15 cellular contexts compared by ENCODE assay signal in the genomic region with DNA sequence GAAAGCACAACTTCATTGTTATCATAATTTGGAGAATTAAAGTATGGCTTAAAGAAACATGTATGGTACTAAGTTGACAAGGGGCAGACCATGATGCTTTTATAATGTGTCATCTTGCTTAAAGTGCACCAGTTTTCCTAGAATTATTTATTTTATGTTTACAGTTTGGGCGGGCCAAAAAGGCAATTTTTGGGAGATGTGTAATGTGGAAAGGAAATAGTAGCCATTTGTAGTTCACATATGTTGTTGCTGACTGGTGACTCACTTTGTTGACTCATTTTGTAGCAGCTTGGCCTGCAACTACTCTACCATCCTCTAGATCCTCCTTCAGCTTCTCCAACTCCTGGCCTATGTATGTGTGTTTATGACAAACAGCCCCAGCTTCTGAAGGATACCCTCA. TPM values are rescaled to one million over a fixed set of nuclear protein-coding genes. Genes with fewer than 3 reads are reported as not detected.
DNase-seq lines count a peak whose midpoint lies in the region; ATAC-seq and TF ChIP-seq lines count a peak whose summit lies in the region.
"Had no signal": no experiment of that assay in that cellular context is flagged by ENCODE, and none has a peak within 500 bp of the region (broad histone marks: within the 10 kb centered on the region; RNA-seq: fewer than 3 reads in every experiment).

No MANE protein-coding gene starts in this region.

- DNase-seq in GM03348 (ENCODE audit: low spot score) (peak; percentile 79), NCI-H226 (peak; percentile 44), endothelial cell (ENCODE audit: low spot score) (no peak), mucosa of descending colon (no peak), upper lobe of left lung (no peak), ureter (ENCODE audit: low spot score) (no peak), A673 (ENCODE audit: low spot score) (no peak)
- DNase-seq: DMS153, NCI-H510A, SJCRH30 had no signal

- H3K27me3 ChIP-seq in upper lobe of left lung (no peaks in the 10 kb centered on the region), A673 (replicated peaks; ENCODE audit: insufficient read depth, low read depth, low read length, poor library complexity) (no peaks in the 10 kb centered on the region)
- H3K27me3 ChIP-seq: hepatocyte, SJCRH30 had no signal

- H3K4me3 Mint-ChIP-seq in endothelial cell (ENCODE audit: unreplicated experiment) = peak overlapping the region; percentile 0
- H3K4me3 Mint-ChIP-seq: memory B cell had no signal

- H3K9me3 Mint-ChIP-seq in endothelial cell (ENCODE audit: unreplicated experiment) = peaks cover 5% of the 10 kb centered on the region

- H3K4me1 Mint-ChIP-seq in endothelial cell (ENCODE audit: unreplicated experiment) = no peaks in the 10 kb centered on the region

- peak; percentile 66 for ATAC-seq in mucosa of descending colon
- no peak for ATAC-seq in upper lobe of left lung (ENCODE audit: low FRiP score in 2 of 2)
- ATAC-seq in HG02763 (IDR thresholded peaks at IDR 0.05; ENCODE audit: unreplicated experiment) = no peak

- peaks cover 36% of the 10 kb centered on the region for H3K36me3 Mint-ChIP-seq in endothelial cell (ENCODE audit: low read depth, unreplicated experiment)

- CTCF ChIA-PET in A673 (lab: Charles Lee) = no interaction called here

- POLR2A ChIA-PET in A673 (lab: Charles Lee; ENCODE audit: low non-redundant PET) = no interaction called here

- H3K27ac Mint-ChIP-seq in endothelial cell (ENCODE audit: unreplicated experiment) = no peak overlapping the region
- H3K27ac Mint-ChIP-seq: activated T-helper 2 cell treated with anti-CD3 and anti-CD28 coated beads, Interferon-gamma antibody, Interleukin-2, Interleukin-4, amounts not matched to agents 10 μg/mL and 5 μg/mL and 100 μg/mL, durations not matched to agents 14 hours and 24 hours and 36 hours; memory B cell; progenitor cell of endocrine pancreas had no signal

- no TSS peak for BruUV-seq in A673 (replicated peaks; lab: Mats Ljungman, UMichigan)

- no peak for TF ChIP-seq CTCF in endothelial cell (IDR thresholded peaks at IDR 0.05; ENCODE audit: unreplicated experiment)
- no peak for TF ChIP-seq CTCF in mucosa of descending colon (IDR thresholded peaks at IDR 0.05)
- TF ChIP-seq CTCF in upper lobe of left lung (IDR thresholded peaks at IDR 0.05) = no peak
- TF ChIP-seq CTCF in A673 (conservative IDR thresholded peaks at IDR 0.05; ENCODE audit: low read depth, low read length) = no peak

- H3K4me3 ChIP-seq in mucosa of descending colon (no peak overlapping the region), upper lobe of left lung (no peak overlapping the region), A673 (ENCODE audit: low read depth, low read length, poor library complexity, severe bottlenecking) (no peak overlapping the region)
- H3K4me3 ChIP-seq: hepatocyte, SJCRH30 had no signal

- H3K9me3 ChIP-seq in mucosa of descending colon (no peaks in the 10 kb centered on the region), upper lobe of left lung (no peaks in the 10 kb centered on the region), A673 (ENCODE audit: low read depth, low read length, poor library complexity, severe bottlenecking) (peaks cover 31% of the 10 kb centered on the region)
- H3K9me3 ChIP-seq: SJCRH30 had no signal

- H3K36me3 ChIP-seq in mucosa of descending colon (ENCODE audit: low read depth) (no peaks in the 10 kb centered on the region), upper lobe of left lung (peaks cover 0 to 19% (median 7%) of the 10 kb centered on the region in 4 donors), A673 (ENCODE audit: insufficient read depth, low read length, poor library complexity, severe bottlenecking) (no peaks in the 10 kb centered on the region)
- H3K36me3 ChIP-seq: SJCRH30 had no signal

- no peak for TF ChIP-seq EP300 in upper lobe of left lung (IDR thresholded peaks at IDR 0.05)

- 81 to 85% methylated on average over 1 of the region's 1 CpG for WGBS in upper lobe of left lung, 2 donors

- intact Hi-C loops in mucosa of descending colon (cut with DNase I, micrococcal nuclease) = no loop called here
- intact Hi-C loops in A673 (cut with micrococcal nuclease; ENCODE audit: unreplicated experiment) = no loop called here

- TF ChIP-seq POLR2A in upper lobe of left lung (IDR thresholded peaks at IDR 0.05) = no peak

- no peaks in the 10 kb centered on the region for H3K4me1 ChIP-seq in mucosa of descending colon (ENCODE audit: low read depth)
- H3K4me1 ChIP-seq in upper lobe of left lung = no peaks in the 10 kb centered on the region
- no peaks in the 10 kb centered on the region for H3K4me1 ChIP-seq in A673 (ENCODE audit: insufficient read depth, low read length, poor library complexity, severe bottlenecking)
- H3K4me1 ChIP-seq: SJCRH30 had no signal

- H3K27ac ChIP-seq in upper lobe of left lung (no peak overlapping the region), A673 (ENCODE audit: low read depth, low read length, poor library complexity, severe bottlenecking) (no peak overlapping the region)
- H3K27ac ChIP-seq: hepatocyte, SJCRH30 had no signal

- peaks cover 3% of the 10 kb centered on the region for H3K27me3 Mint-ChIP-seq in endothelial cell (ENCODE audit: unreplicated experiment)
- H3K27me3 Mint-ChIP-seq: memory B cell, progenitor cell of endocrine pancreas had no signal

RNA-seq across cellular contexts. Expression of a gene that starts 7.7 kb away (rescaled TPM):
- total RNA-seq in endothelial cell (ENCODE audit: unreplicated experiment) = 30.0 TPM
- 10 to 100 TPM in 2 of 3 donors, 1 to 10 TPM in 1; 9.7 to 14.9 (median 14.3) TPM for total RNA-seq in mucosa of descending colon
- total RNA-seq in upper lobe of left lung = 10 to 100 TPM; 11.4 to 67.1 (median 14.0) TPM
- 23.5 TPM for total RNA-seq in ureter
- 17.0 and 18.1 TPM in 2 replicates for total RNA-seq in A673 (2021)

RNA-seq across cellular contexts. Expression of a gene that starts 41.5 kb away (rescaled TPM):
- 8.4 TPM for total RNA-seq in endothelial cell (ENCODE audit: unreplicated experiment)
- 10 to 100 TPM; 23.1 to 33.3 (median 25.3) TPM for total RNA-seq in mucosa of descending colon
- 10 to 100 TPM; 18.2 to 62.9 (median 23.2) TPM for total RNA-seq in upper lobe of left lung
- 38.6 TPM for total RNA-seq in ureter
- total RNA-seq in A673 (2021) = 34.5 and 34.7 TPM in 2 replicates

Comparison
In these comparisons a context has a peak if more than half of its experiments do, and no peak if none do; other contexts are left out.
1. DNase-seq: peak in GM03348 (single experiment) and NCI-H226 (single experiment); none in endothelial cell (single experiment), mucosa of descending colon (0 of 3), upper lobe of left lung (0 of 2), ureter (single experiment) and A673 (single experiment).